ENCODE assay signal across 12 cellular contexts in the genomic region with DNA sequence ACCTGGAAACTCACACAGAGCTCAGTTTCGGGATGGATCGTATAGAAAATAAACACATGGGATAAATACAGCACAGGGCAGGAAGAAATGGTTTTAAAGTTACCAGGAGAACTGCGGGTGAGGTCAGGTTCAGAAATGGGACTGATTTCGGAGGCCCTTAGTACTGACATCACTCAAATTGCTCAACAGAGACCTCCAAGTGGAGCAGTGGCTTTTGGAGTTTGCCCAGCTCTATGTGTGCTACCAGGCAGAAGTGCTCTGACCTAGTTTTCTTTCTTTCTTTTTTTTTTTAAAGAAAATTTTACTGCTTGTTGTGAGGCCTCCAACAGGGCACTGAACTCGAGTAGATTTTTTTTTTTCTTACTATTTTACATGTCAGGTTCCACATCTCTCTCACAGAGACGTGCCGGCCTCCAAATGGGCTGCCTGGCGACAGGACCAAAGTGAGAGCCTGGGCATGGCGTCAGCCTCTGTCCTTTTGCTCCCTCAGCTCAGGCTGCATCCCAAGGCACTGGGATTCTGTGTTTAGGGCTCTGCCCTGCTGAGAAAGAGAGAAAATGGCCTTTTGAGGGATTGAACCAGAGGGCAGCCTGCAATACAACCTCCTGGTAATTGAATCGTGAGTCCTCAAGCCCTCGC.
DNase-seq lines count a peak whose midpoint lies in the region; ATAC-seq and TF ChIP-seq lines count a peak whose summit lies in the region.
"Had no signal": no experiment of that assay in that cellular context is flagged by ENCODE, and none has a peak within 500 bp of the region (broad histone marks: within the 10 kb centered on the region; RNA-seq: fewer than 3 reads in every experiment).

No MANE protein-coding gene starts in this region.

- H3K36me3 ChIP-seq in right lobe of liver: no peaks in the 10 kb centered on the region
- H3K36me3 ChIP-seq in subcutaneous abdominal adipose tissue (ENCODE audit: control insufficient read depth in 5 of 5, insufficient read depth in 5 of 5, low read length in 5 of 5): no peaks in the 10 kb centered on the region
- no peaks in the 10 kb centered on the region for H3K36me3 ChIP-seq in Caco-2 (ENCODE audit: control insufficient read depth, insufficient read depth, low read length)

- H3K9me3 ChIP-seq in right lobe of liver (no peaks in the 10 kb centered on the region), subcutaneous abdominal adipose tissue (ENCODE audit: control insufficient read depth in 5 of 5, low read length in 5 of 5) (no peaks in the 10 kb centered on the region), Caco-2 (no peaks in the 10 kb centered on the region)

- H3K36me3 Mint-ChIP-seq in HFFc6 (ENCODE audit: low read depth) (peaks cover 17% of the 10 kb centered on the region), Caco-2 (ENCODE audit: insufficient read depth, unreplicated experiment) (no peaks in the 10 kb centered on the region)
- H3K36me3 Mint-ChIP-seq: activated naive CD4-positive, alpha-beta T cell treated with anti-CD3 and anti-CD28 coated beads, Interleukin-2, amount 10 ng/mL, durations not matched to agents 7 days and 5 days had no signal

- H3K27me3 Mint-ChIP-seq in HFFc6 (ENCODE audit: insufficient read depth) (no peaks in the 10 kb centered on the region; the same call in 1 of the 2 replicates), Caco-2 (ENCODE audit: insufficient read depth, unreplicated experiment) (no peaks in the 10 kb centered on the region)

- H3K27ac Mint-ChIP-seq in HFFc6 (peak overlapping the region; percentile 80), Caco-2 (ENCODE audit: unreplicated experiment) (no peak overlapping the region)
- H3K27ac Mint-ChIP-seq: activated naive CD4-positive, alpha-beta T cell treated with anti-CD3 and anti-CD28 coated beads, Interleukin-2, amount 10 ng/mL, durations not matched to agents 7 days and 5 days had no signal

- ATAC-seq in right lobe of liver (peak; percentile 81 to 89 (median 86)), GM18511 (IDR thresholded peaks at IDR 0.05; ENCODE audit: unreplicated experiment) (no peak)

- no peak for TF ChIP-seq CTCF in HFFc6 (IDR thresholded peaks at IDR 0.05)
- no peak for TF ChIP-seq CTCF in right lobe of liver (IDR thresholded peaks at IDR 0.05)
- TF ChIP-seq CTCF in Caco-2 (IDR thresholded peaks at IDR 0.05; ENCODE audit: insufficient read depth in 1 of 2, low read depth in 1 of 2, low read length in 1 of 2, severe bottlenecking in 1 of 2, unreplicated experiment in 1 of 2): no peak

- peak; percentile 19 for TF ChIP-seq POLR2A in right lobe of liver (IDR thresholded peaks at IDR 0.05)

- H3K4me3 ChIP-seq in right lobe of liver: peak overlapping the region in 1 of 3 donors; percentile 12
- H3K4me3 ChIP-seq in subcutaneous abdominal adipose tissue (ENCODE audit: low read depth in 1 of 5, low read length in 5 of 5): no peak overlapping the region
- no peak overlapping the region for H3K4me3 ChIP-seq in Caco-2 (ENCODE audit: low read depth, low read length)

- peak overlapping the region in 1 of 5 donors; percentile 40 for H3K9ac ChIP-seq in subcutaneous abdominal adipose tissue (ENCODE audit: low read length in 5 of 5)

- POLR2A ChIA-PET in Caco-2 (lab: Charles Lee): no interaction called here

- H3K4me1 ChIP-seq in right lobe of liver (peaks cover 0 to 50% (median 20%) of the 10 kb centered on the region in 4 donors), subcutaneous abdominal adipose tissue (ENCODE audit: control insufficient read depth in 5 of 5, insufficient read depth in 5 of 5, low read length in 5 of 5) (peaks cover 4 to 38% (median 29%) of the 10 kb centered on the region in 5 donors), Caco-2 (peaks cover 11% of the 10 kb centered on the region; the same call in 1 of the 2 replicates)

- CTCF ChIA-PET in Caco-2 (lab: Charles Lee): interaction anchor here (0.5 kb wide), 1 partner anchor 19 kb away, joined by 3 read pairs; no protein-coding TSS in a partner anchor

- H3K27me3 ChIP-seq in right lobe of liver: no peaks in the 10 kb centered on the region
- no peaks in the 10 kb centered on the region for H3K27me3 ChIP-seq in subcutaneous abdominal adipose tissue (ENCODE audit: control insufficient read depth in 5 of 5, insufficient read depth in 4 of 5, low read length in 5 of 5)
- no peaks in the 10 kb centered on the region; the same call in 1 of the 2 replicates for H3K27me3 ChIP-seq in Caco-2 (replicated peaks; ENCODE audit: control insufficient read depth, insufficient read depth, low read length)

- H3K27ac ChIP-seq in right lobe of liver: peak overlapping the region; percentile 75 to 92 (median 83)
- H3K27ac ChIP-seq in subcutaneous abdominal adipose tissue (ENCODE audit: low read depth, low read length): peak overlapping the region; percentile 51

- 27% methylated on average over 11 of the region's 11 CpGs for WGBS in right lobe of liver (ENCODE audit: insufficient coverage, low coverage, low lambda C conversion rate, missing lambda C conversion rate)

- BruUV-seq in Caco-2 (replicated peaks; lab: Mats Ljungman, UMichigan): no TSS peak

- intact Hi-C loops in right lobe of liver (cut with DNase I): no loop called here
- intact Hi-C loops in Caco-2 (cut with micrococcal nuclease; ENCODE audit: unreplicated experiment): no loop called here

- H3K4me3 Mint-ChIP-seq in HFFc6 (no peak overlapping the region), Caco-2 (ENCODE audit: unreplicated experiment) (no peak overlapping the region)
- H3K4me3 Mint-ChIP-seq: activated naive CD4-positive, alpha-beta T cell treated with anti-CD3 and anti-CD28 coated beads, Interleukin-2, amount 10 ng/mL, durations not matched to agents 7 days and 5 days had no signal

- H3K4me1 Mint-ChIP-seq in HFFc6 (ENCODE audit: low read depth): peaks cover 42% of the 10 kb centered on the region
- peaks cover 26% of the 10 kb centered on the region for H3K4me1 Mint-ChIP-seq in Caco-2 (ENCODE audit: low read depth, unreplicated experiment)

- peaks cover 12% of the 10 kb centered on the region for H3K9me3 Mint-ChIP-seq in HFFc6
- peaks cover 14% of the 10 kb centered on the region for H3K9me3 Mint-ChIP-seq in Caco-2 (ENCODE audit: unreplicated experiment)

- DNase-seq in HFFc6 (no peak), fibroblast of peridontal ligament (ENCODE audit: extremely low read depth) (peak; percentile 75), right lobe of liver (peak; percentile 48 to 83 (median 67)), Caco-2 (no peak), HT-29 (ENCODE audit: low spot score) (no peak)
- DNase-seq in stimulated activated CD4-positive, alpha-beta T cell treated with anti-CD3 and anti-CD28 coated beads, Interleukin-1b, Interleukin-23, amount 100 ng/mL, for 48 hours: no peak
- DNase-seq: activated naive CD4-positive, alpha-beta T cell treated with anti-CD3 and anti-CD28 coated beads, Interleukin-2, amount 10 ng/mL, durations not matched to agents 7 days and 5 days; KG1; NCI-H1417 treated with DMSO at 0.1 percent for 48 hours; OCI-M1 had no signal

Comparison
In these comparisons a context has a peak if more than half of its experiments do, and no peak if none do; other contexts are left out.
1. DNase-seq: peak in fibroblast of peridontal ligament (single experiment) and right lobe of liver (3 of 3); none in HFFc6 (single experiment), Caco-2 (0 of 2), stimulated activated CD4-positive, alpha-beta T cell treated with anti-CD3 and anti-CD28 coated beads, Interleukin-1b, Interleukin-23, amount 100 ng/mL, for 48 hours (single experiment) and HT-29 (single experiment).